9 cellular contexts compared by ENCODE assay signal in the genomic region with DNA sequence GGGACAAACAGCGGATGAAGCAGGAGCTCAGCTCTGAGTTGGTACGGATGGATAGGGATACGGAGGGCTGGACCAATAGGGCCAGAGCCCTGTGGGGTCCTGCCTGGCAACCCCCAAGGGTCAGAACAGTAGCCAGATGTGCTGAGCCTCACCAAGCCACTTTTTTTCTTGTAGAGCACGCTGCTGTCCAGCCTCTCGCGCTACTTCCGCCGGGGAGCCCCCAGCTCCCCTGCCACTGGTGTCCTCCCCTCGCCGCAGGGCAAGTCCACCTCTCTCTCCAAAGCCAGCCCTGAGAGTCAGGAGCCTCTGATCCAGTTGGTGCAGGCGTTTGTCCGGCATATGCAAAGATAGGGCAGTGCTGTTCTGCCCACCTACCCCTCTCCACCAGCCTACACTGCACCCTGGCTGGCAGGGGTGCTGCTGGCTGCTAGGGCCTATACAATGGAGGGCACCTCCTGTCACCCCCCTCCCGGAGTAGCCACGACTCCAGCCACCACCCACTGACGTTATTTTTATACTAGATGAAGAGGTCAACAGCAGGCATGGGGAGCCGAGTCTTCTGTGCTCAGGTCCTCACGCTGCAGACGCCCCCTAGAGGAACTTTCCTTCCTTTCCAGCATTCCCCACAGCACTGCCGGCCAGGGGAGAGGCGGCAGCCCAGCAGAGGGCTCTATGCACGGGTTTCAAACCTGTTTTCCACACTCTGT. TPM values are rescaled to one million over a fixed set of nuclear protein-coding genes. Genes with fewer than 3 reads are reported as not detected.
DNase-seq lines count a peak whose midpoint lies in the region; ATAC-seq, FAIRE-seq and TF ChIP-seq lines count a peak whose summit lies in the region.
"Had no signal": no experiment of that assay in that cellular context is flagged by ENCODE, and none has a peak within 500 bp of the region (broad histone marks: within the 10 kb centered on the region; RNA-seq: fewer than 3 reads in every experiment).

No MANE protein-coding gene starts in this region.

- H3K27ac Mint-ChIP-seq in T-helper 2 cell treated with Interferon-gamma antibody and Interleukin-4, amounts not matched to agents 5 μg/mL and 100 μg/mL, for 36 hours = no peak overlapping the region

- FAIRE-seq in bronchial epithelial cell (lab: Jason Lieb, UNC) (no peak), keratinocyte (lab: Jason Lieb, UNC) (peak; percentile 53)

- no peak overlapping the region for H3K4me3 Mint-ChIP-seq in T-helper 2 cell treated with Interferon-gamma antibody and Interleukin-4, amounts not matched to agents 5 μg/mL and 100 μg/mL, for 36 hours
- H3K4me3 Mint-ChIP-seq: CD8-positive, alpha-beta memory T cell had no signal

- peaks cover 43% of the 10 kb centered on the region for H3K36me3 Mint-ChIP-seq in T-helper 2 cell treated with Interferon-gamma antibody and Interleukin-4, amounts not matched to agents 5 μg/mL and 100 μg/mL, for 36 hours (ENCODE audit: low read depth)

- no peak for ATAC-seq in HG03342 (IDR thresholded peaks at IDR 0.05; ENCODE audit: unreplicated experiment)

- H3K4me1 Mint-ChIP-seq in T-helper 2 cell treated with Interferon-gamma antibody and Interleukin-4, amounts not matched to agents 5 μg/mL and 100 μg/mL, for 36 hours (ENCODE audit: low read depth) = no peaks in the 10 kb centered on the region
- H3K4me1 Mint-ChIP-seq: CD8-positive, alpha-beta memory T cell had no signal

- peak; percentile 60 for DNase-seq in NCI-H1436 (lab: John Stamatoyannopoulos, UW)
- no peak for DNase-seq in NCI-H1436 treated with DMSO at 0.1 percent for 48 hours (lab: John Stamatoyannopoulos, UW)
- DNase-seq in NCI-H1105 (lab: John Stamatoyannopoulos, UW) = peak; percentile 34
- DNase-seq in T-helper 2 cell treated with Interferon-gamma antibody and Interleukin-4, amounts not matched to agents 5 μg/mL and 100 μg/mL, for 36 hours (ENCODE audit: low spot score) = peak; percentile 30
- peak; percentile 55 for DNase-seq in bronchial epithelial cell (ENCODE audit: low read depth)
- DNase-seq in keratinocyte (ENCODE audit: low read depth, low spot score) = no peak
- peak; percentile 64 for DNase-seq in stimulated activated CD4-positive, alpha-beta T cell treated with anti-CD3 and anti-CD28 coated beads, Interleukin-15, amount 100 ng/mL, for 24 hours

- H3K4me1 ChIP-seq in keratinocyte (ENCODE audit: control insufficient read depth, extremely low read depth, insufficient read depth, low read length) = peaks cover 5% of the 10 kb centered on the region

- no peaks in the 10 kb centered on the region for H3K9me3 Mint-ChIP-seq in T-helper 2 cell treated with Interferon-gamma antibody and Interleukin-4, amounts not matched to agents 5 μg/mL and 100 μg/mL, for 36 hours
- H3K9me3 Mint-ChIP-seq: CD8-positive, alpha-beta memory T cell had no signal

- H3K4me3 ChIP-seq in bronchial epithelial cell (ENCODE audit: low read depth, low read length) (no peak overlapping the region), keratinocyte (ENCODE audit: control insufficient read depth in 2 of 3, extremely low read depth in 1 of 3, insufficient read depth in 2 of 3, low read depth in 1 of 3, low read length in 3 of 3) (no peak overlapping the region)

- H2AFZ ChIP-seq in keratinocyte (ENCODE audit: control insufficient read depth, low read length) = no peak overlapping the region

- dilution Hi-C loops in keratinocyte (cut with MboI; ENCODE audit: extremely low pct_ligation_motif_present, low sequenced_read_pairs) = no loop called here

- H3K4me2 ChIP-seq in keratinocyte (ENCODE audit: control insufficient read depth, extremely low read depth, insufficient read depth, low read depth, low read length) = no peak overlapping the region

- H3K9me3 ChIP-seq in keratinocyte (ENCODE audit: control insufficient read depth, low read depth, low read length) = no peaks in the 10 kb centered on the region

- no peak overlapping the region for H3K9ac ChIP-seq in keratinocyte (ENCODE audit: control insufficient read depth, extremely low read depth, insufficient read depth, low read length)

- no peaks in the 10 kb centered on the region for H3K79me2 ChIP-seq in keratinocyte (ENCODE audit: control insufficient read depth, insufficient read depth, low read length)

- H3K27me3 Mint-ChIP-seq in T-helper 2 cell treated with Interferon-gamma antibody and Interleukin-4, amounts not matched to agents 5 μg/mL and 100 μg/mL, for 36 hours (ENCODE audit: low read depth) = no peaks in the 10 kb centered on the region
- H3K27me3 Mint-ChIP-seq: CD8-positive, alpha-beta memory T cell had no signal

- no peak overlapping the region for H3K27ac ChIP-seq in keratinocyte (ENCODE audit: control insufficient read depth, insufficient read depth, low read length)

- H3K27me3 ChIP-seq in bronchial epithelial cell (ENCODE audit: control insufficient read depth, insufficient read depth, low read length) (no peaks in the 10 kb centered on the region), keratinocyte (ENCODE audit: control insufficient read depth, extremely low read depth, insufficient read depth, low read length) (no peaks in the 10 kb centered on the region)

- no peaks in the 10 kb centered on the region for H3K9me1 ChIP-seq in keratinocyte (ENCODE audit: control insufficient read depth, extremely low read depth, insufficient read depth, low read length)

- H3K36me3 ChIP-seq in bronchial epithelial cell (ENCODE audit: control insufficient read depth, insufficient read depth, low read length) (peaks cover 26% of the 10 kb centered on the region), keratinocyte (ENCODE audit: control insufficient read depth in 2 of 2, extremely low read depth in 1 of 2, insufficient read depth in 2 of 2, low read length in 2 of 2) (peaks cover 37 to 43% of the 10 kb centered on the region in 2 experiments)

- H4K20me1 ChIP-seq in keratinocyte (ENCODE audit: control insufficient read depth, extremely low read depth, insufficient read depth, low read length) = peaks cover 3% of the 10 kb centered on the region

- peak; percentile 90 for TF ChIP-seq CTCF in bronchial epithelial cell (IDR thresholded peaks at IDR 0.05; ENCODE audit: insufficient read depth, low read length, severe bottlenecking)
- TF ChIP-seq CTCF in keratinocyte (optimal IDR thresholded peaks at IDR 0.05 in 1 of 3, IDR thresholded peaks at IDR 0.05 in 1 of 3, conservative IDR thresholded peaks at IDR 0.05 in 1 of 3; ENCODE audit: extremely low read depth in 1 of 3, insufficient read depth in 2 of 3, low read length in 3 of 3) = peak; percentile 89 to 96 (median 91)

RNA-seq across cellular contexts. Expression of gene SH3GLB2, which starts 21.6 kb away (rescaled TPM):
- 50.5 and 98.1 TPM in 2 replicates for total RNA-seq in bronchial epithelial cell
- polyA plus RNA-seq in keratinocyte = 37.1 to 75.7 TPM (median 41.2 TPM) in 3 replicates
- 62.8 TPM for polyA plus RNA-seq in keratinocyte (2011; ENCODE audit: low read depth)
- polyA plus RNA-seq in keratinocyte (2011; cell fraction: cytosol; rRNA removed) = 23.7 and 32.8 TPM in 2 replicates
- polyA plus RNA-seq in keratinocyte (2011; cell fraction: nucleus; rRNA removed) = 141 and 164 TPM in 2 replicates
- 27.5 and 73.3 TPM in 2 replicates for polyA plus RNA-seq in keratinocyte (2012; ENCODE audit: low replicate concordance)
- polyA minus RNA-seq in keratinocyte = 27.1 to 46.7 TPM (median 40.4 TPM) in 3 replicates
- 29.7 TPM for polyA minus RNA-seq in keratinocyte (2011; cell fraction: cytosol; rRNA and poly(A)+ RNA removed)
- polyA minus RNA-seq in keratinocyte (2011; cell fraction: nucleus; rRNA and poly(A)+ RNA removed) = 16.1 and 16.6 TPM in 2 replicates

RNA-seq across cellular contexts. Expression of gene MIGA2, which starts 29.9 kb away (rescaled TPM):
- total RNA-seq in bronchial epithelial cell = 12.6 and 25.0 TPM in 2 replicates
- 8.5 to 15.0 TPM (median 9.5 TPM) in 3 replicates for polyA plus RNA-seq in keratinocyte
- polyA plus RNA-seq in keratinocyte (2011; ENCODE audit: low read depth) = 3.8 TPM
- 3.6 and 7.1 TPM in 2 replicates for polyA plus RNA-seq in keratinocyte (2011; cell fraction: cytosol; rRNA removed)
- 42.9 and 48.3 TPM in 2 replicates for polyA plus RNA-seq in keratinocyte (2011; cell fraction: nucleus; rRNA removed)
- 10.3 and 14.9 TPM in 2 replicates for polyA plus RNA-seq in keratinocyte (2012; ENCODE audit: low replicate concordance)
- 9.5 to 13.6 TPM (median 11.8 TPM) in 3 replicates for polyA minus RNA-seq in keratinocyte
- polyA minus RNA-seq in keratinocyte (2011; cell fraction: cytosol; rRNA and poly(A)+ RNA removed) = 11.1 TPM
- 19.4 and 25.4 TPM in 2 replicates for polyA minus RNA-seq in keratinocyte (2011; cell fraction: nucleus; rRNA and poly(A)+ RNA removed)

RNA-seq across cellular contexts. Expression of gene NUP188, which starts 59.0 kb away (rescaled TPM):
- total RNA-seq in bronchial epithelial cell = 25.8 and 38.5 TPM in 2 replicates
- 25.6 to 56.3 TPM (median 31.1 TPM) in 3 replicates for polyA plus RNA-seq in keratinocyte
- 19.4 TPM for polyA plus RNA-seq in keratinocyte (2011; ENCODE audit: low read depth)
- polyA plus RNA-seq in keratinocyte (2011; cell fraction: cytosol; rRNA removed) = 26.2 and 29.1 TPM in 2 replicates
- polyA plus RNA-seq in keratinocyte (2011; cell fraction: nucleus; rRNA removed) = 67.0 and 73.7 TPM in 2 replicates
- 15.6 and 37.3 TPM in 2 replicates for polyA plus RNA-seq in keratinocyte (2012; ENCODE audit: low replicate concordance)
- 92.5 to 239 TPM (median 127 TPM) in 3 replicates for polyA minus RNA-seq in keratinocyte
- 62.2 TPM for polyA minus RNA-seq in keratinocyte (2011; cell fraction: cytosol; rRNA and poly(A)+ RNA removed)
- polyA minus RNA-seq in keratinocyte (2011; cell fraction: nucleus; rRNA and poly(A)+ RNA removed) = 88.4 and 120 TPM in 2 replicates

RNA-seq across cellular contexts. Expression of gene DOLK, which starts 59.1 kb away (rescaled TPM):
- total RNA-seq in bronchial epithelial cell = 22.6 and 24.6 TPM in 2 replicates
- 21.8 to 33.5 TPM (median 27.1 TPM) in 3 replicates for polyA plus RNA-seq in keratinocyte
- 3.1 TPM for polyA plus RNA-seq in keratinocyte (2011; ENCODE audit: low read depth)
- polyA plus RNA-seq in keratinocyte (2011; cell fraction: cytosol; rRNA removed) = 12.1 and 12.4 TPM in 2 replicates
- polyA plus RNA-seq in keratinocyte (2011; cell fraction: nucleus; rRNA removed) = 38.8 and 40.3 TPM in 2 replicates
- polyA plus RNA-seq in keratinocyte (2012; ENCODE audit: low replicate concordance) = 13.1 and 23.2 TPM in 2 replicates
- polyA minus RNA-seq in keratinocyte = 40.4 to 52.8 TPM (median 50.8 TPM) in 3 replicates
- 24.6 TPM for polyA minus RNA-seq in keratinocyte (2011; cell fraction: cytosol; rRNA and poly(A)+ RNA removed)
- polyA minus RNA-seq in keratinocyte (2011; cell fraction: nucleus; rRNA and poly(A)+ RNA removed) = 30.9 and 33.5 TPM in 2 replicates

Comparison
In these comparisons a context has a peak if more than half of its experiments do, and no peak if none do; other contexts are left out.
1. DNase-seq: peak in NCI-H1436 (single experiment), NCI-H1105 (single experiment), T-helper 2 cell treated with Interferon-gamma antibody and Interleukin-4, amounts not matched to agents 5 μg/mL and 100 μg/mL, for 36 hours (single experiment), bronchial epithelial cell (single experiment) and stimulated activated CD4-positive, alpha-beta T cell treated with anti-CD3 and anti-CD28 coated beads, Interleukin-15, amount 100 ng/mL, for 24 hours (single experiment); none in NCI-H1436 treated with DMSO at 0.1 percent for 48 hours (single experiment) and keratinocyte (single experiment).